Comparison of ENCODE assay signal across 1 cellular context in the genomic region with DNA sequence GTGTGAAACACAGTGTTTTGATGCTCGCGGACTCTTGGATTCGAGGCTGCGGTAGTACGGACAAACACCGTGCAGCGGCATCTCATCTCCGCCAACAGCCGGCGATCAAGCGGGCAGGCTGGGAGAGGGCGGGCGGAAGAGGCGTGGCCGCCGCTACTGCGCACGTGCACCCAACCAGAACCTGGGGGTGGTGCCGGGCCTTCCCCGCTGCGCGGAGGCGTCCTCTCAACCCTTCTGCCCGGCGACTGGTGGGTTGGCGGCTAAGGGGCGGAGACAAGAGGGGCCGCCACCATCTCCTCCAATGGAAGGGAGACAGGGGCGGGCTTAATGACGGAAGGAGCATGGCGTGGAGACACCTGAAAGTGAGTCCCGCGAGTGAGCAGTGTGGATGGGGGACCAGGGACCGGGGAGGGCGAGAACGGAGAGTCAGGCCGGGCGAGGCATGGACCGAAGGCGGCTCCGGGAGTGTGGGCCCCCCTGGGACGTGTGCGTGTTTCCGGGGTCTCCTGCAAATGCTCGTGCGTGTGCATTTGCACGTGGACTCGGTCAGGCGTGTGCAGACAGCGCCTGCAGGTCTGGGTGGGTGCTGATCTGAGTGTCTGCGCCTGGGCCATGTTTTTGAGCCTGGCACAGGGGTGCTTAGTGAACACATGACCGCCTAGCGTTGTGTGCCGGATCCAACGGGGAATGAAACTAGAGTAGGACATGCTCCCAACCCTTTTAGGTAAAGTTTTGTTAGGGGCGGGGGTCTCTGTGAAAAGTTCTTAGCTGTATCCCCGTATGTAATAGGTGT.
TF ChIP-seq lines count a peak whose summit lies in the region.

A gene (plus strand): TSS at position 321 of the 793 bp plus-strand sequence. CDS start 21 bp downstream, at position 342.

TF ChIP-seq in GM12878, 131 proteins besides CTCF, POLR2A, EP300 and RAD21 (continued from another document and continues in another):
- TF ChIP-seq SMARCA5 (IDR thresholded peaks at IDR 0.05) (peak; percentile 0; the same call in 1 of the 2 replicates), BCL11A (IDR thresholded peaks at IDR 0.05; ENCODE audit: low read depth, low read length) (no peak), PML (IDR thresholded peaks at IDR 0.05; ENCODE audit: low read length) (peak; percentile 73; the same call in 1 of the 2 replicates), NR2F1 (conservative IDR thresholded peaks at IDR 0.05) (no peak), RBBP5 (conservative IDR thresholded peaks at IDR 0.05) (no peak), ZNF207 (IDR thresholded peaks at IDR 0.05; ENCODE audit: borderline replicate concordance) (no peak), PAX5 (IDR thresholded peaks at IDR 0.05; ENCODE audit: borderline replicate concordance, low read depth, low read length) (peak; percentile 94), NFXL1 (IDR thresholded peaks at IDR 0.05; ENCODE audit: borderline replicate concordance) (no peak), SIN3A (IDR thresholded peaks at IDR 0.05; ENCODE audit: low read depth, low read length) (peak; percentile 67), EZH2 (IDR thresholded peaks at IDR 0.05; ENCODE audit: borderline replicate concordance, control insufficient read depth, low read depth, low read length) (no peak), GABPA (IDR thresholded peaks at IDR 0.05; ENCODE audit: low read depth) (peak; percentile 79), ZZZ3 (IDR thresholded peaks at IDR 0.05; ENCODE audit: control insufficient read depth, insufficient read length, low read depth) (no peak), TCF3 (IDR thresholded peaks at IDR 0.05; ENCODE audit: borderline replicate concordance, insufficient read depth, low read depth, low read length) (peak; percentile 68; the same call in 1 of the 2 replicates), POU2F2 (IDR thresholded peaks at IDR 0.05; ENCODE audit: borderline replicate concordance, low read depth, low read length) (peak; percentile 58; the same call in 1 of the 3 replicates), KLF5 (IDR thresholded peaks at IDR 0.05; ENCODE audit: partially characterized antibody) (peak; percentile 41), MYC (IDR thresholded peaks at IDR 0.05; ENCODE audit: insufficient read depth, insufficient read length, insufficient replicate concordance, low read length, severe bottlenecking) (peak; percentile 95), CHD1 (IDR thresholded peaks at IDR 0.05; ENCODE audit: low read depth, low read length) (no peak), NFIC (IDR thresholded peaks at IDR 0.05; ENCODE audit: low read depth, low read length) (no peak), SMAD5 (IDR thresholded peaks at IDR 0.05; ENCODE audit: low read depth) (peak; percentile 75; the same call in 1 of the 2 replicates), CBFB (IDR thresholded peaks at IDR 0.05; ENCODE audit: low read depth) (peak; percentile 46; the same call in 1 of the 2 replicates), DPF2 (IDR thresholded peaks at IDR 0.05) (0 out of 2 replicates have a peak, but pooled peaks have one; percentile 43), RELA (IDR thresholded peaks at IDR 0.05; ENCODE audit: borderline replicate concordance, partially characterized antibody) (peak; percentile 38), SMAD1 (IDR thresholded peaks at IDR 0.05; ENCODE audit: low read depth, partially characterized antibody) (no peak), NBN (IDR thresholded peaks at IDR 0.05) (peak; percentile 68; the same call in 1 of the 2 replicates), LARP7 (IDR thresholded peaks at IDR 0.05) (peak; percentile 51; the same call in 1 of the 2 replicates), CHD2 (IDR thresholded peaks at IDR 0.05; ENCODE audit: borderline replicate concordance, low read depth, low read length) (peak; percentile 29; the same call in 1 of the 2 replicates), CEBPB (IDR thresholded peaks at IDR 0.05; ENCODE audit: borderline replicate concordance in 1 of 2, low read depth in 2 of 2, low read length in 2 of 2) (no peak), YY1 (IDR thresholded peaks at IDR 0.05; ENCODE audit: low read depth, low read length) (peak; percentile 77), MTA3 (IDR thresholded peaks at IDR 0.05; ENCODE audit: borderline replicate concordance, low read length) (no peak), ZNF274 (IDR thresholded peaks at IDR 0.05; ENCODE audit: insufficient read depth, insufficient read length) (no peak), BACH1 (IDR thresholded peaks at IDR 0.05; ENCODE audit: borderline replicate concordance) (peak; percentile 86), IKZF1 (conservative IDR thresholded peaks at IDR 0.05) (peak; percentile 52), RUNX3 (IDR thresholded peaks at IDR 0.05; ENCODE audit: low read length) (peak; percentile 36), KDM1A (IDR thresholded peaks at IDR 0.05; ENCODE audit: borderline replicate concordance) (no peak)
- TF ChIP-seq, protein P1, sequence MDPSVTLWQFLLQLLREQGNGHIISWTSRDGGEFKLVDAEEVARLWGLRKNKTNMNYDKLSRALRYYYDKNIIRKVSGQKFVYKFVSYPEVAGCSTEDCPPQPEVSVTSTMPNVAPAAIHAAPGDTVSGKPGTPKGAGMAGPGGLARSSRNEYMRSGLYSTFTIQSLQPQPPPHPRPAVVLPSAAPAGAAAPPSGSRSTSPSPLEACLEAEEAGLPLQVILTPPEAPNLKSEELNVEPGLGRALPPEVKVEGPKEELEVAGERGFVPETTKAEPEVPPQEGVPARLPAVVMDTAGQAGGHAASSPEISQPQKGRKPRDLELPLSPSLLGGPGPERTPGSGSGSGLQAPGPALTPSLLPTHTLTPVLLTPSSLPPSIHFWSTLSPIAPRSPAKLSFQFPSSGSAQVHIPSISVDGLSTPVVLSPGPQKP (IDR thresholded peaks at IDR 0.05; ENCODE audit: low read depth, low read length): peak; percentile 55; the same call in 1 of the 2 replicates
- TF ChIP-seq, protein P2, sequence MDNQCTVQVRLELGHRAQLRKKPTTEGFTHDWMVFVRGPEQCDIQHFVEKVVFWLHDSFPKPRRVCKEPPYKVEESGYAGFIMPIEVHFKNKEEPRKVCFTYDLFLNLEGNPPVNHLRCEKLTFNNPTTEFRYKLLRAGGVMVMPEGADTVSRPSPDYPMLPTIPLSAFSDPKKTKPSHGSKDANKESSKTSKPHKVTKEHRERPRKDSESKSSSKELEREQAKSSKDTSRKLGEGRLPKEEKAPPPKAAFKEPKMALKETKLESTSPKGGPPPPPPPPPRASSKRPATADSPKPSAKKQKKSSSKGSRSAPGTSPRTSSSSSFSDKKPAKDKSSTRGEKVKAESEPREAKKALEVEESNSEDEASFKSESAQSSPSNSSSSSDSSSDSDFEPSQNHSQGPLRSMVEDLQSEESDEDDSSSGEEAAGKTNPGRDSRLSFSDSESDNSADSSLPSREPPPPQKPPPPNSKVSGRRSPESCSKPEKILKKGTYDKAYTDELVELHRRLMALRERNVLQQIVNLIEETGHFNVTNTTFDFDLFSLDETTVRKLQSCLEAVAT (IDR thresholded peaks at IDR 0.05): 0 out of 2 replicates have a peak, but pooled peaks have one; percentile 33
- TF ChIP-seq, protein P3, sequence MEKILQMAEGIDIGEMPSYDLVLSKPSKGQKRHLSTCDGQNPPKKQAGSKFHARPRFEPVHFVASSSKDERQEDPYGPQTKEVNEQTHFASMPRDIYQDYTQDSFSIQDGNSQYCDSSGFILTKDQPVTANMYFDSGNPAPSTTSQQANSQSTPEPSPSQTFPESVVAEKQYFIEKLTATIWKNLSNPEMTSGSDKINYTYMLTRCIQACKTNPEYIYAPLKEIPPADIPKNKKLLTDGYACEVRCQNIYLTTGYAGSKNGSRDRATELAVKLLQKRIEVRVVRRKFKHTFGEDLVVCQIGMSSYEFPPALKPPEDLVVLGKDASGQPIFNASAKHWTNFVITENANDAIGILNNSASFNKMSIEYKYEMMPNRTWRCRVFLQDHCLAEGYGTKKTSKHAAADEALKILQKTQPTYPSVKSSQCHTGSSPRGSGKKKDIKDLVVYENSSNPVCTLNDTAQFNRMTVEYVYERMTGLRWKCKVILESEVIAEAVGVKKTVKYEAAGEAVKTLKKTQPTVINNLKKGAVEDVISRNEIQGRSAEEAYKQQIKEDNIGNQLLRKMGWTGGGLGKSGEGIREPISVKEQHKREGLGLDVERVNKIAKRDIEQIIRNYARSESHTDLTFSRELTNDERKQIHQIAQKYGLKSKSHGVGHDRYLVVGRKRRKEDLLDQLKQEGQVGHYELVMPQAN (conservative IDR thresholded peaks at IDR 0.05): peak; percentile 96
- TF ChIP-seq, protein P4, sequence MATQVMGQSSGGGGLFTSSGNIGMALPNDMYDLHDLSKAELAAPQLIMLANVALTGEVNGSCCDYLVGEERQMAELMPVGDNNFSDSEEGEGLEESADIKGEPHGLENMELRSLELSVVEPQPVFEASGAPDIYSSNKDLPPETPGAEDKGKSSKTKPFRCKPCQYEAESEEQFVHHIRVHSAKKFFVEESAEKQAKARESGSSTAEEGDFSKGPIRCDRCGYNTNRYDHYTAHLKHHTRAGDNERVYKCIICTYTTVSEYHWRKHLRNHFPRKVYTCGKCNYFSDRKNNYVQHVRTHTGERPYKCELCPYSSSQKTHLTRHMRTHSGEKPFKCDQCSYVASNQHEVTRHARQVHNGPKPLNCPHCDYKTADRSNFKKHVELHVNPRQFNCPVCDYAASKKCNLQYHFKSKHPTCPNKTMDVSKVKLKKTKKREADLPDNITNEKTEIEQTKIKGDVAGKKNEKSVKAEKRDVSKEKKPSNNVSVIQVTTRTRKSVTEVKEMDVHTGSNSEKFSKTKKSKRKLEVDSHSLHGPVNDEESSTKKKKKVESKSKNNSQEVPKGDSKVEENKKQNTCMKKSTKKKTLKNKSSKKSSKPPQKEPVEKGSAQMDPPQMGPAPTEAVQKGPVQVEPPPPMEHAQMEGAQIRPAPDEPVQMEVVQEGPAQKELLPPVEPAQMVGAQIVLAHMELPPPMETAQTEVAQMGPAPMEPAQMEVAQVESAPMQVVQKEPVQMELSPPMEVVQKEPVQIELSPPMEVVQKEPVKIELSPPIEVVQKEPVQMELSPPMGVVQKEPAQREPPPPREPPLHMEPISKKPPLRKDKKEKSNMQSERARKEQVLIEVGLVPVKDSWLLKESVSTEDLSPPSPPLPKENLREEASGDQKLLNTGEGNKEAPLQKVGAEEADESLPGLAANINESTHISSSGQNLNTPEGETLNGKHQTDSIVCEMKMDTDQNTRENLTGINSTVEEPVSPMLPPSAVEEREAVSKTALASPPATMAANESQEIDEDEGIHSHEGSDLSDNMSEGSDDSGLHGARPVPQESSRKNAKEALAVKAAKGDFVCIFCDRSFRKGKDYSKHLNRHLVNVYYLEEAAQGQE (IDR thresholded peaks at IDR 0.05; ENCODE audit: low read depth, low read length): 0 out of 2 replicates have a peak, but pooled peaks have one; percentile 9
- TF ChIP-seq, protein P5, sequence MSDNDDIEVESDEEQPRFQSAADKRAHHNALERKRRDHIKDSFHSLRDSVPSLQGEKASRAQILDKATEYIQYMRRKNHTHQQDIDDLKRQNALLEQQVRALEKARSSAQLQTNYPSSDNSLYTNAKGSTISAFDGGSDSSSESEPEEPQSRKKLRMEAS (IDR thresholded peaks at IDR 0.05; ENCODE audit: low read depth, low read length): peak; percentile 68
- TF ChIP-seq, protein P6, sequence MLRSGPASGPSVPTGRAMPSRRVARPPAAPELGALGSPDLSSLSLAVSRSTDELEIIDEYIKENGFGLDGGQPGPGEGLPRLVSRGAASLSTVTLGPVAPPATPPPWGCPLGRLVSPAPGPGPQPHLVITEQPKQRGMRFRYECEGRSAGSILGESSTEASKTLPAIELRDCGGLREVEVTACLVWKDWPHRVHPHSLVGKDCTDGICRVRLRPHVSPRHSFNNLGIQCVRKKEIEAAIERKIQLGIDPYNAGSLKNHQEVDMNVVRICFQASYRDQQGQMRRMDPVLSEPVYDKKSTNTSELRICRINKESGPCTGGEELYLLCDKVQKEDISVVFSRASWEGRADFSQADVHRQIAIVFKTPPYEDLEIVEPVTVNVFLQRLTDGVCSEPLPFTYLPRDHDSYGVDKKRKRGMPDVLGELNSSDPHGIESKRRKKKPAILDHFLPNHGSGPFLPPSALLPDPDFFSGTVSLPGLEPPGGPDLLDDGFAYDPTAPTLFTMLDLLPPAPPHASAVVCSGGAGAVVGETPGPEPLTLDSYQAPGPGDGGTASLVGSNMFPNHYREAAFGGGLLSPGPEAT (IDR thresholded peaks at IDR 0.05; ENCODE audit: low read depth): peak; percentile 46; the same call in 1 of the 2 replicates
- TF ChIP-seq, protein P7, sequence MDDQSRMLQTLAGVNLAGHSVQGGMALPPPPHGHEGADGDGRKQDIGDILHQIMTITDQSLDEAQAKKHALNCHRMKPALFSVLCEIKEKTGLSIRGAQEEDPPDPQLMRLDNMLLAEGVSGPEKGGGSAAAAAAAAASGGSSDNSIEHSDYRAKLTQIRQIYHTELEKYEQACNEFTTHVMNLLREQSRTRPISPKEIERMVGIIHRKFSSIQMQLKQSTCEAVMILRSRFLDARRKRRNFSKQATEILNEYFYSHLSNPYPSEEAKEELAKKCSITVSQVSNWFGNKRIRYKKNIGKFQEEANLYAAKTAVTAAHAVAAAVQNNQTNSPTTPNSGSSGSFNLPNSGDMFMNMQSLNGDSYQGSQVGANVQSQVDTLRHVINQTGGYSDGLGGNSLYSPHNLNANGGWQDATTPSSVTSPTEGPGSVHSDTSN (IDR thresholded peaks at IDR 0.05; ENCODE audit: insufficient replicate concordance, low read depth, low read length): peak; percentile 16
- TF ChIP-seq, protein P8, sequence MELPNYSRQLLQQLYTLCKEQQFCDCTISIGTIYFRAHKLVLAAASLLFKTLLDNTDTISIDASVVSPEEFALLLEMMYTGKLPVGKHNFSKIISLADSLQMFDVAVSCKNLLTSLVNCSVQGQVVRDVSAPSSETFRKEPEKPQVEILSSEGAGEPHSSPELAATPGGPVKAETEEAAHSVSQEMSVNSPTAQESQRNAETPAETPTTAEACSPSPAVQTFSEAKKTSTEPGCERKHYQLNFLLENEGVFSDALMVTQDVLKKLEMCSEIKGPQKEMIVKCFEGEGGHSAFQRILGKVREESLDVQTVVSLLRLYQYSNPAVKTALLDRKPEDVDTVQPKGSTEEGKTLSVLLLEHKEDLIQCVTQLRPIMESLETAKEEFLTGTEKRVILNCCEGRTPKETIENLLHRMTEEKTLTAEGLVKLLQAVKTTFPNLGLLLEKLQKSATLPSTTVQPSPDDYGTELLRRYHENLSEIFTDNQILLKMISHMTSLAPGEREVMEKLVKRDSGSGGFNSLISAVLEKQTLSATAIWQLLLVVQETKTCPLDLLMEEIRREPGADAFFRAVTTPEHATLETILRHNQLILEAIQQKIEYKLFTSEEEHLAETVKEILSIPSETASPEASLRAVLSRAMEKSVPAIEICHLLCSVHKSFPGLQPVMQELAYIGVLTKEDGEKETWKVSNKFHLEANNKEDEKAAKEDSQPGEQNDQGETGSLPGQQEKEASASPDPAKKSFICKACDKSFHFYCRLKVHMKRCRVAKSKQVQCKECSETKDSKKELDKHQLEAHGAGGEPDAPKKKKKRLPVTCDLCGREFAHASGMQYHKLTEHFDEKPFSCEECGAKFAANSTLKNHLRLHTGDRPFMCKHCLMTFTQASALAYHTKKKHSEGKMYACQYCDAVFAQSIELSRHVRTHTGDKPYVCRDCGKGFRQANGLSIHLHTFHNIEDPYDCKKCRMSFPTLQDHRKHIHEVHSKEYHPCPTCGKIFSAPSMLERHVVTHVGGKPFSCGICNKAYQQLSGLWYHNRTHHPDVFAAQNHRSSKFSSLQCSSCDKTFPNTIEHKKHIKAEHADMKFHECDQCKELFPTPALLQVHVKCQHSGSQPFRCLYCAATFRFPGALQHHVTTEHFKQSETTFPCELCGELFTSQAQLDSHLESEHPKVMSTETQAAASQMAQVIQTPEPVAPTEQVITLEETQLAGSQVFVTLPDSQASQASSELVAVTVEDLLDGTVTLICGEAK (IDR thresholded peaks at IDR 0.05; ENCODE audit: borderline replicate concordance): peak; percentile 4; the same call in 1 of the 2 replicates
- TF ChIP-seq, protein P9, sequence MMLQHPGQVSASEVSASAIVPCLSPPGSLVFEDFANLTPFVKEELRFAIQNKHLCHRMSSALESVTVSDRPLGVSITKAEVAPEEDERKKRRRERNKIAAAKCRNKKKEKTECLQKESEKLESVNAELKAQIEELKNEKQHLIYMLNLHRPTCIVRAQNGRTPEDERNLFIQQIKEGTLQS (IDR thresholded peaks at IDR 0.05; ENCODE audit: borderline replicate concordance, extremely low read depth, low read depth, low read length): no peak
